Comparison of ENCODE assay signal across 8 cellular contexts in genomic region chr10:37679465-37679864, GRCh38.
"Had no signal": no experiment of that assay in that cellular context is flagged by ENCODE, and none has a peak within 500 bp of the region (broad histone marks: within the 10 kb centered on the region; RNA-seq: fewer than 3 reads in every experiment).

No MANE protein-coding gene starts in this region.

- DNase-seq: H9, HCEC 1CT, KBM-7 had no signal

- H3K27me3 Mint-ChIP-seq: IgD-negative memory B cell had no signal

- H3K27ac Mint-ChIP-seq: GM23338, H9 had no signal

- H3K4me3 ChIP-seq: GM23338 had no signal

- ATAC-seq: GM23338 had no signal

- H2AFZ ChIP-seq: GM23338 had no signal

- FAIRE-seq: H1, H54, HTR-8/SVneo had no signal

- H3K4me3 Mint-ChIP-seq: GM23338, H9, IgD-negative memory B cell had no signal

- H3K4me2 ChIP-seq: GM23338 had no signal

- H3K36me3 Mint-ChIP-seq: IgD-negative memory B cell had no signal

- H3K4me1 Mint-ChIP-seq: GM23338, H9 had no signal
